Comparison of ENCODE assay signal across 1 cellular context in the genomic region with DNA sequence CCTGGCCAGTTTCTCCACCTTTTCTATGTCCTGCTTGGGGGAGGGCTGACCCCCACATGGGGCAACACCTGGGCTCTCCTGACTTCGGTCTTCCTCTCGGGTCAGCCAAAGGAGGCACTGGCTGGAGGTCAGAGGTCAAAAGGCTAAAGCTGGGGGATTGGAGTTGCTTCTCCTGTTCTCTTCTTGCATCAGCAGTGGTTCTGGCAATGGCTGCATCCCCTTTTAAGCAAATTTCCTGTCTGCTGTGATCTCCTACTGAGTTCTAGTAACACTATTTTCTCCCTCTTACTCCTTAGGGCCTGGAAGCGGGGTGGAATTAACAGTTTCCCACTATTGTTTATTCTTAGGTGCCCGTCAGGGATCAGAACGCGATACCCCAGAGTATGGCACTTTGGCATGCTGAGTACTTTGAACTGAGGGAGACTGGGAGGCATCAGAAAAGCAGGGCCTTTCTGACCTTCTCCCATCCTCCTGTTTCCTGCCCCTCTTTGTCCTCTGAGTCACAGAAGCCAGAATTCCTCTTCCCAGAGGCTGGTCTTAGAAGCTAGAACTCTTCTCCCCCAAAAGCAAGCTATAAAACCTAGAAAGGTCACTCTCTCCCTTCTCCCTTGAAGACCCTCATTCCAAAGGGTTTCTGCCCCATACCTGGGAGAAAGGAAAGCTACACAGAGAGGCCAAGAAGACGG.
TF ChIP-seq lines count a peak whose summit lies in the region.

No MANE protein-coding gene starts in this region.

TF ChIP-seq in K562, 482 proteins besides CTCF, POLR2A, EP300 and RAD21 (continued from another document):
- TF ChIP-seq, protein P1, sequence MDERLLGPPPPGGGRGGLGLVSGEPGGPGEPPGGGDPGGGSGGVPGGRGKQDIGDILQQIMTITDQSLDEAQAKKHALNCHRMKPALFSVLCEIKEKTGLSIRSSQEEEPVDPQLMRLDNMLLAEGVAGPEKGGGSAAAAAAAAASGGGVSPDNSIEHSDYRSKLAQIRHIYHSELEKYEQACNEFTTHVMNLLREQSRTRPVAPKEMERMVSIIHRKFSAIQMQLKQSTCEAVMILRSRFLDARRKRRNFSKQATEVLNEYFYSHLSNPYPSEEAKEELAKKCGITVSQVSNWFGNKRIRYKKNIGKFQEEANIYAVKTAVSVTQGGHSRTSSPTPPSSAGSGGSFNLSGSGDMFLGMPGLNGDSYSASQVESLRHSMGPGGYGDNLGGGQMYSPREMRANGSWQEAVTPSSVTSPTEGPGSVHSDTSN (CRISPR knock-in tag; IDR thresholded peaks at IDR 0.05; ENCODE audit: low read depth): no peak
- TF ChIP-seq, protein P1 (tag; conservative IDR thresholded peaks at IDR 0.05; ENCODE audit: low read depth): no peak
- TF ChIP-seq NR2C2 (CRISPR knock-in tag; IDR thresholded peaks at IDR 0.05) (0 out of 2 replicates have a peak, but pooled peaks have one; percentile 44), NR2C2 (tag; IDR thresholded peaks at IDR 0.05) (peak; percentile 78), TFAP4 (CRISPR knock-in tag; IDR thresholded peaks at IDR 0.05; ENCODE audit: borderline replicate concordance) (no peak), BCOR (IDR thresholded peaks at IDR 0.05) (no peak), TRIM24 (IDR thresholded peaks at IDR 0.05) (peak; percentile 46 to 66; a peak in 2 of 4 replicates), CHD4 (IDR thresholded peaks at IDR 0.05; ENCODE audit: insufficient read depth, insufficient replicate concordance, low read depth, low read length, poor library complexity, severe bottlenecking) (no peak), ZNF311 (CRISPR knock-in tag; IDR thresholded peaks at IDR 0.05) (no peak), ZNF140 (CRISPR knock-in tag; IDR thresholded peaks at IDR 0.05) (no peak), SUPT5H (IDR thresholded peaks at IDR 0.05) (no peak), MYC (IDR thresholded peaks at IDR 0.05; ENCODE audit: low read depth, low read length) (no peak), MYC (CRISPR knock-in tag; IDR thresholded peaks at IDR 0.05; ENCODE audit: borderline replicate concordance, low read depth) (no peak), FOXJ2 (tag; IDR thresholded peaks at IDR 0.05) (no peak), SP2 (IDR thresholded peaks at IDR 0.05; ENCODE audit: extremely low read depth, low read depth, low read length, poor library complexity, severe bottlenecking) (no peak), CEBPG (CRISPR knock-in tag; IDR thresholded peaks at IDR 0.05) (peak; percentile 56), CEBPG (tag; conservative IDR thresholded peaks at IDR 0.05 in 1 of 2, IDR thresholded peaks at IDR 0.05 in 1 of 2) (peak in 1 of 2 experiments; percentile 64; a peak in 2 of 4 replicates)
